In the genomic region with DNA sequence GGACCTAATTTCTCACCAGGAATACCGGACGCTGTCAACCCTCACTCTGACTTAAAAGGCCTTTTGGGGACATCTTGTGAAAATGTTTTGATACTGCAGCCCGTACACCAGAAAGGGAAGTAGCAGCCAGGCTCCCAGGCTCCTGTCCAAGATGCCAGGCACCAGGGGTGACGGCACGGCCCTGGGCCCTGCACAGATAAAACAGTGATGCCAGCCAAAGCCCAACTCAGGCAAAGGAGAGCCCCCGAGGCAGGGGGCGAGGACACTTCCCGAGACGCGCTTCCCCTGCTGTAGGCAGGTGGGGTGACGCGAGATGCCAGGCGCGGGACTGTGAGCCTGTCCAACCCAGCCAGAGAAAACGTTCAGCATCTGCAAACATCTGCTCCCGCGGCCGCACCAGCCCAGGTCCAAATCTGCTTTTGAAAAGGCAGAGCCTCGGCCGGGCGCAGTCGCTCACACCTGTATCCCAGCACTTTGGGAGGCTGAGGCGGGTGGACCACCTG, we compare ENCODE assay signal across 9 cellular contexts. TPM values are rescaled to one million over a fixed set of nuclear protein-coding genes. Genes with fewer than 3 reads are reported as not detected.
A peak's percentile ranks its signal among the peaks of the same experiment; 100 is the strongest.
DNase-seq lines count a peak whose midpoint lies in the region; ATAC-seq and TF ChIP-seq lines count a peak whose summit lies in the region.
"Had no signal": no experiment of that assay in that cellular context is flagged by ENCODE, and none has a peak within 500 bp of the region (broad histone marks: within the 10 kb centered on the region; RNA-seq: fewer than 3 reads in every experiment).

No MANE protein-coding gene starts in this region.

- no peak overlapping the region for H3K4me3 ChIP-seq in brain microvascular endothelial cell (ENCODE audit: low read depth, low read length)

- DNase-seq in DMS 273 (lab: John Stamatoyannopoulos, UW; ENCODE audit: unreplicated experiment) (peak; percentile 81), NAMALWA (ENCODE audit: low spot score) (peak; percentile 43), brain microvascular endothelial cell (peak; percentile 29), lung microvascular endothelial cell (ENCODE audit: low read depth in 2 of 2) (peak; percentile 63 to 80), NCI-H1105 treated with DMSO at 0.1 percent for 48 hours (lab: John Stamatoyannopoulos, UW) (no peak), NCI-H510A treated with DMSO at 0.1 percent for 48 hours (lab: John Stamatoyannopoulos, UW) (no peak)
- no peak for DNase-seq in activated CD4-positive, alpha-beta T cell treated with anti-CD3 and anti-CD28 coated beads, Interleukin-2, amount 50 U/mL, for 1 hour

- peak; percentile 44 for TF ChIP-seq CTCF in brain microvascular endothelial cell (IDR thresholded peaks at IDR 0.05; ENCODE audit: low read depth, low read length, missing control alignments)

- no peaks in the 10 kb centered on the region for H3K27me3 ChIP-seq in brain microvascular endothelial cell (replicated peaks)

- H3K27ac ChIP-seq in brain microvascular endothelial cell: no peak overlapping the region

- no peak for ATAC-seq in HG03095 (IDR thresholded peaks at IDR 0.05; ENCODE audit: unreplicated experiment)

- peaks cover 3% of the 10 kb centered on the region for H3K36me3 ChIP-seq in brain microvascular endothelial cell (replicated peaks)

- in situ Hi-C loops in brain microvascular endothelial cell (cut with HindIII; ENCODE audit: low pct_ligation_motif_present, low sequenced_read_pairs): no loop called here

RNA-seq across cellular contexts. Expression of a gene that starts 15.7 kb away (rescaled TPM):
- 6.5 and 14.1 TPM in 2 replicates for total RNA-seq in lung microvascular endothelial cell

RNA-seq across cellular contexts. Expression of a gene that starts 56.4 kb away (rescaled TPM):
- 1.1 and 1.2 TPM in 2 replicates for total RNA-seq in lung microvascular endothelial cell
- total RNA-seq: activated naive CD4-positive, alpha-beta T cell treated with anti-CD3 and anti-CD28 coated beads, Interleukin-2, amount 50 U/mL, for 72 hours had no signal

Comparison
In these comparisons a context has a peak if more than half of its experiments do, and no peak if none do; other contexts are left out.
1. DNase-seq: peak in DMS 273 (single experiment), NAMALWA (single experiment), brain microvascular endothelial cell (single experiment) and lung microvascular endothelial cell (2 of 2); none in NCI-H1105 treated with DMSO at 0.1 percent for 48 hours (single experiment), activated CD4-positive, alpha-beta T cell treated with anti-CD3 and anti-CD28 coated beads, Interleukin-2, amount 50 U/mL, for 1 hour (single experiment) and NCI-H510A treated with DMSO at 0.1 percent for 48 hours (single experiment).